Comparison of ENCODE assay signal across 8 cellular contexts in the genomic region with DNA sequence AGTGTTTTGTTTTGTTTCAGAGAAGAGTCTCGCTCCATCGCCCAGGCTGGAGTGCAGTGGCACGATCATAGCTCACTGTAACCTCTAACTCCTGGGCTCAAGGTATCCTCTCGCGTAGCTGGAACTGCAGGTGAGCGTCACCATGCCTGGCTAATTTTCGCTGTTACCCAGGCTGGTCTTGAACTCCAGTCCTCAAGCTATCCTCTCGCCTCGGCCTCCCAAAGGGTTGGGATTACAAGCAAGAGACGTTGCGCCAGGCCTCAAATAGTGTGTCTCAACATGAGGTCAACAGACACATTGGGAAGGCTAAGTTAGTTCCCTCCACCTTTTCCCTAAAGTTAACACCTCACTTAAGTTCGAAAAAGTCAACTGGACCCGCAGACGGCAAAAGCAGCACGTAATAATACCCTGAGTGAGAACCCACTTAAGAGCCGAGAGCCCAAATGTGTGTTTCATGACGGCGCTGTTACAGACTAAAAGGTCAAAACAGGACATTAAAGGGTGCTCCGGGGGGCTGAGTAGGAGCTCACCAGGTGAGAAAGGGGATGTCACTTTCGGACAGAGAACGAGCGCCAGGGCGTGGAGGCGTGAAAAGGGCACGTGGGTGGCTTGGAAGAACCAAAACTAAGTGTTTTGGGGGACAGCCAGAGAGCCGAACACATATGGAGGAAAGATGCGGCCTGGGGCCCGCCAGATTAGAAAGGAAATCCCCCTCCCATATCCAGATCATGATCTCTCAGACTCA. TPM values are rescaled to one million over a fixed set of nuclear protein-coding genes. Genes with fewer than 3 reads are reported as not detected.
DNase-seq lines count a peak whose midpoint lies in the region; ATAC-seq and TF ChIP-seq lines count a peak whose summit lies in the region.

No MANE protein-coding gene starts in this region.

- peaks cover 5 to 49% of the 10 kb centered on the region in 2 experiments; a peak in 2 of 3 replicates for H3K36me3 ChIP-seq in HEK293 (ENCODE audit: control insufficient read depth in 2 of 2, insufficient read depth in 1 of 2, low read length in 2 of 2)

- DNase-seq in activated CD4-positive, alpha-beta T cell treated with anti-CD3 and anti-CD28 coated beads for 48 hours: peak; percentile 80
- DNase-seq in activated CD4-positive, alpha-beta T cell treated with anti-CD3 and anti-CD28 coated beads, Interleukin-2, amount 50 U/mL, for 1 hour: no peak
- peak; percentile 49 for DNase-seq in NB4 (ENCODE audit: low read depth)
- DNase-seq in left lobe of liver (ENCODE audit: low spot score): no peak
- no peak for DNase-seq in stimulated activated naive B cell treated with anti-CD40 and anti-IgM and Interleukin-4, amounts not matched to agents 10 μg/mL and 1 μg/mL and 100 μg/mL, for 72 hours
- DNase-seq in cerebellar nuclear complex (lab: John Stamatoyannopoulos, UW): no peak

- no peaks in the 10 kb centered on the region for H3K9me3 ChIP-seq in HEK293 (ENCODE audit: control insufficient read depth, insufficient read depth, low read depth, low read length)

- no peak for TF ChIP-seq CTCF in HEK293 (tag by site-specific recombination; IDR thresholded peaks at IDR 0.05)
- no peak for TF ChIP-seq CTCF in NB4 (IDR thresholded peaks at IDR 0.05; ENCODE audit: low read depth, low read length)
- no peak for TF ChIP-seq CTCF in brain (conservative IDR thresholded peaks at IDR 0.05)

- peak overlapping the region; percentile 96 to 99 (median 99) for H3K27ac Mint-ChIP-seq in brain
- H3K27ac Mint-ChIP-seq in stimulated activated naive B cell treated with anti-CD40 and anti-IgM and Interleukin-4, amounts not matched to agents 10 μg/mL and 1 μg/mL and 100 μg/mL, for 72 hours: peak overlapping the region; percentile 100

- H3K9me3 Mint-ChIP-seq in brain: peaks cover 0 to 7% (median 3%) of the 10 kb centered on the region in 5 experiments
- peaks cover 0 to 3% of the 10 kb centered on the region in 2 donors for H3K9me3 Mint-ChIP-seq in stimulated activated naive B cell treated with anti-CD40 and anti-IgM and Interleukin-4, amounts not matched to agents 10 μg/mL and 1 μg/mL and 100 μg/mL, for 72 hours

- peak overlapping the region; percentile 94 to 98 (median 96) for H3K4me3 Mint-ChIP-seq in brain
- peak overlapping the region; percentile 97 to 100 for H3K4me3 Mint-ChIP-seq in stimulated activated naive B cell treated with anti-CD40 and anti-IgM and Interleukin-4, amounts not matched to agents 10 μg/mL and 1 μg/mL and 100 μg/mL, for 72 hours

- peak; percentile 54 for ATAC-seq in left lobe of liver
- peak; percentile 68 to 76 for ATAC-seq in stimulated activated naive B cell treated with anti-CD40 and anti-IgM and Interleukin-4, amounts not matched to agents 10 μg/mL and 1 μg/mL and 100 μg/mL, for 72 hours (replicated peaks)

- H3K4me1 Mint-ChIP-seq in brain: peaks cover 77% of the 10 kb centered on the region
- peaks cover 39 to 69% of the 10 kb centered on the region in 2 donors for H3K4me1 Mint-ChIP-seq in stimulated activated naive B cell treated with anti-CD40 and anti-IgM and Interleukin-4, amounts not matched to agents 10 μg/mL and 1 μg/mL and 100 μg/mL, for 72 hours

- peak overlapping the region; percentile 37; the same call in 1 of the 2 replicates for H3K27ac ChIP-seq in HEK293 (ENCODE audit: extremely low read depth, low read depth, low read length)

- no peaks in the 10 kb centered on the region for H3K4me1 ChIP-seq in HEK293 (ENCODE audit: control insufficient read depth, insufficient read depth, low read length)

- CTCF ChIA-PET in HEK293 (lab: Yijun Ruan, JAX): interaction anchor here (0.6 to 1.7 kb wide), 7 partner anchors 15 to 458 kb away, joined by 3 to 7 read pairs (median 4); no protein-coding TSS in a partner anchor

- peaks cover 15% of the 10 kb centered on the region for H3K27me3 Mint-ChIP-seq in brain
- no peaks in the 10 kb centered on the region for H3K27me3 Mint-ChIP-seq in stimulated activated naive B cell treated with anti-CD40 and anti-IgM and Interleukin-4, amounts not matched to agents 10 μg/mL and 1 μg/mL and 100 μg/mL, for 72 hours

- no peak for TF ChIP-seq POLR2A in NB4 (IDR thresholded peaks at IDR 0.05; ENCODE audit: extremely low read depth, insufficient read length)

- H3K36me3 Mint-ChIP-seq in brain: peaks cover 57% of the 10 kb centered on the region
- H3K36me3 Mint-ChIP-seq in stimulated activated naive B cell treated with anti-CD40 and anti-IgM and Interleukin-4, amounts not matched to agents 10 μg/mL and 1 μg/mL and 100 μg/mL, for 72 hours: peaks cover 20 to 43% of the 10 kb centered on the region in 2 donors

- POLR2A ChIA-PET in HEK293 (lab: Yijun Ruan, JAX): interaction anchor here (0.6 to 2.5 kb wide), 10 partner anchors 10 to 339 kb away, joined by 3 to 12 read pairs (median 4); a partner anchor contains a TSS

- H3K4me3 ChIP-seq in HEK293 (ENCODE audit: low read depth, low read length) (peak overlapping the region; percentile 90), NB4 (ENCODE audit: low read depth, low read length) (peak overlapping the region; percentile 86)

TF ChIP-seq in HEK293, 187 proteins besides CTCF, POLR2A, EP300 and RAD21:
- TF ChIP-seq ZFHX2 (tag by site-specific recombination; conservative IDR thresholded peaks at IDR 0.05) (peak; percentile 50), ZNF501 (tag by site-specific recombination; IDR thresholded peaks at IDR 0.05) (peak; percentile 36; the same call in 1 of the 2 replicates)
- TF ChIP-seq, protein P1, sequence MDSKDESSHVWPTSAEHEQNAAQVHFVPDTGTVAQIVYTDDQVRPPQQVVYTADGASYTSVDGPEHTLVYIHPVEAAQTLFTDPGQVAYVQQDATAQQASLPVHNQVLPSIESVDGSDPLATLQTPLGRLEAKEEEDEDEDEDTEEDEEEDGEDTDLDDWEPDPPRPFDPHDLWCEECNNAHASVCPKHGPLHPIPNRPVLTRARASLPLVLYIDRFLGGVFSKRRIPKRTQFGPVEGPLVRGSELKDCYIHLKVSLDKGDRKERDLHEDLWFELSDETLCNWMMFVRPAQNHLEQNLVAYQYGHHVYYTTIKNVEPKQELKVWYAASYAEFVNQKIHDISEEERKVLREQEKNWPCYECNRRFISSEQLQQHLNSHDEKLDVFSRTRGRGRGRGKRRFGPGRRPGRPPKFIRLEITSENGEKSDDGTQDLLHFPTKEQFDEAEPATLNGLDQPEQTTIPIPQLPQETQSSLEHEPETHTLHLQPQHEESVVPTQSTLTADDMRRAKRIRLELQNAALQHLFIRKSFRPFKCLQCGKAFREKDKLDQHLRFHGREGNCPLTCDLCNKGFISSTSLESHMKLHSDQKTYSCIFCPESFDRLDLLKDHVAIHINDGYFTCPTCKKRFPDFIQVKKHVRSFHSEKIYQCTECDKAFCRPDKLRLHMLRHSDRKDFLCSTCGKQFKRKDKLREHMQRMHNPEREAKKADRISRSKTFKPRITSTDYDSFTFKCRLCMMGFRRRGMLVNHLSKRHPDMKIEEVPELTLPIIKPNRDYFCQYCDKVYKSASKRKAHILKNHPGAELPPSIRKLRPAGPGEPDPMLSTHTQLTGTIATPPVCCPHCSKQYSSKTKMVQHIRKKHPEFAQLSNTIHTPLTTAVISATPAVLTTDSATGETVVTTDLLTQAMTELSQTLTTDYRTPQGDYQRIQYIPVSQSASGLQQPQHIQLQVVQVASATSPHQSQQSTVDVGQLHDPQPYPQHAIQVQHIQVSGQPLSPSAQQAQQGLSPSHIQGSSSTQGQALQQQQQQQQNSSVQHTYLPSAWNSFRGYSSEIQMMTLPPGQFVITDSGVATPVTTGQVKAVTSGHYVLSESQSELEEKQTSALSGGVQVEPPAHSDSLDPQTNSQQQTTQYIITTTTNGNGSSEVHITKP (tag by site-specific recombination; IDR thresholded peaks at IDR 0.05): 0 out of 2 replicates have a peak, but pooled peaks have one; percentile 99
- TF ChIP-seq, protein P2, sequence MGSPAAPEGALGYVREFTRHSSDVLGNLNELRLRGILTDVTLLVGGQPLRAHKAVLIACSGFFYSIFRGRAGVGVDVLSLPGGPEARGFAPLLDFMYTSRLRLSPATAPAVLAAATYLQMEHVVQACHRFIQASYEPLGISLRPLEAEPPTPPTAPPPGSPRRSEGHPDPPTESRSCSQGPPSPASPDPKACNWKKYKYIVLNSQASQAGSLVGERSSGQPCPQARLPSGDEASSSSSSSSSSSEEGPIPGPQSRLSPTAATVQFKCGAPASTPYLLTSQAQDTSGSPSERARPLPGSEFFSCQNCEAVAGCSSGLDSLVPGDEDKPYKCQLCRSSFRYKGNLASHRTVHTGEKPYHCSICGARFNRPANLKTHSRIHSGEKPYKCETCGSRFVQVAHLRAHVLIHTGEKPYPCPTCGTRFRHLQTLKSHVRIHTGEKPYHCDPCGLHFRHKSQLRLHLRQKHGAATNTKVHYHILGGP (tag by site-specific recombination; IDR thresholded peaks at IDR 0.05): no peak

RNA-seq across cellular contexts. Expression of a gene that starts 0.5 kb away (rescaled TPM):
- 30.7 TPM for polyA plus RNA-seq in brain (ENCODE audit: insufficient read depth, low read depth, low replicate concordance)
- 10.3 TPM for total RNA-seq in left lobe of liver

RNA-seq across cellular contexts. Expression of a gene that starts 0.8 kb away (rescaled TPM):
- polyA plus RNA-seq in brain (ENCODE audit: insufficient read depth, low read depth, low replicate concordance): 24.2 TPM
- 22.8 TPM for total RNA-seq in left lobe of liver

Comparison
In these comparisons a context has a peak if more than half of its experiments do, and no peak if none do; other contexts are left out.
1. DNase-seq: peak in activated CD4-positive, alpha-beta T cell treated with anti-CD3 and anti-CD28 coated beads for 48 hours (single experiment) and NB4 (single experiment); none in activated CD4-positive, alpha-beta T cell treated with anti-CD3 and anti-CD28 coated beads, Interleukin-2, amount 50 U/mL, for 1 hour (single experiment), left lobe of liver (single experiment), stimulated activated naive B cell treated with anti-CD40 and anti-IgM and Interleukin-4, amounts not matched to agents 10 μg/mL and 1 μg/mL and 100 μg/mL, for 72 hours (single experiment) and cerebellar nuclear complex (0 of 2).